ENCODE assay signal across 13 cellular contexts in the genomic region with DNA sequence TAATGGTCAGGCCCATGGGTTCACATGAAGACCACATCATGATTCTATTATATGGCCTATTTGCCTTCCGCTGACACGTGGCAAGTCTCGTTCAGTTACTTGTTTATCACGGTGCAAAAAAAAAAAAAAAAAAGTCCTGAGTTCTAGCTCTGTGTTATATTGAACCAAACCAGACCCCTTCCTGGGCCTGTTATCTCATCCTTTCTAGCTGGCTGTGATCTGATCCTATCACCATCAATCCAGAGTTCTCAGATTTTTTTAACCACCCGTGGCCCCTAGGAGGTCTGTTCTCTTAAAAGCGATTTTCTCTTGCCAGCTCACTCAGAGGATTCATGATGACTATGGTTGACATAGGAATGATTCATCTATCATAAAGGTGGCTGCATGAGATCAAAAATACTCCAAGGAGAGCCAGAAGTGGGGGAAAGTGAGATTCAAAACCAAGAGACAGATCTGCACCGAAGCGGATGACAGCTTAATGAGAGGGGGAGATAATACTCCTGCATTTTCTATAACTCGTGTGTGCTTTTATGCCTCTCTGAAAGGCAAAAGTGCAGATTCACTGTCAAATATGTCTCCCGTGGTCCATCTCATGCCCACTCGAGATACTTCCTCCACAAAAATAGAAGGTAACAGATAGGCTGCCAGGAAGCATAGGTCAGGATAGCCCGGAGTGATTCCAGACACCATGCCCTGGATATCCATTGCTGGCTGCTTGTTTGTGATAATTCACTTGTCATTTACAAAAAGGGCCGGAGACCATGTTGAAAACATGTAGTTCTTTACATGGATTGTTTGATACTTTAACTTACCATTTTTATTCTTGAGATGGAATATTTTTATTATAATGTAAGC.
DNase-seq lines count a peak whose midpoint lies in the region; ATAC-seq and TF ChIP-seq lines count a peak whose summit lies in the region.
"Had no signal": no experiment of that assay in that cellular context is flagged by ENCODE, and none has a peak within 500 bp of the region (broad histone marks: within the 10 kb centered on the region; RNA-seq: fewer than 3 reads in every experiment).

No MANE protein-coding gene starts in this region.

- TF ChIP-seq CTCF in left ventricle myocardium inferior (IDR thresholded peaks at IDR 0.05; ENCODE audit: borderline replicate concordance) (no peak), PC-3 (conservative IDR thresholded peaks at IDR 0.05; ENCODE audit: low read depth, low read length) (no peak), testis (IDR thresholded peaks at IDR 0.05) (no peak)

- peaks cover 7% of the 10 kb centered on the region for H3K4me1 ChIP-seq in left ventricle myocardium inferior
- no peaks in the 10 kb centered on the region; the same call in 1 of the 2 replicates for H3K4me1 ChIP-seq in PC-3 (ENCODE audit: insufficient read depth, low read length)
- H3K4me1 ChIP-seq in trophoblast cell (ENCODE audit: control insufficient read depth in 1 of 2, insufficient read depth in 2 of 2, low read length in 2 of 2) = no peaks in the 10 kb centered on the region
- no peaks in the 10 kb centered on the region for H3K4me1 ChIP-seq in testis

- no peak overlapping the region for H3K4me3 ChIP-seq in left ventricle myocardium inferior
- no peak overlapping the region for H3K4me3 ChIP-seq in PC-3 (ENCODE audit: low read length)
- H3K4me3 ChIP-seq in trophoblast cell (ENCODE audit: low read depth, low read length) = no peak overlapping the region
- no peak overlapping the region for H3K4me3 ChIP-seq in testis
- H3K4me3 ChIP-seq: BLaER1 treated with 17β-estradiol and CSF1 and Interleukin-3, amounts not matched to agents 10 nM and 100 nM; GM23338 had no signal

- intact Hi-C loops in Right ventricle myocardium superior (cut with DNase I) = no loop called here
- intact Hi-C loops in left ventricle myocardium inferior (cut with micrococcal nuclease) = no loop called here
- intact Hi-C loops in PC-3 (cut with micrococcal nuclease) = loop anchor here (5.0 kb wide), 1 partner anchor 317 kb away; no protein-coding TSS in a partner anchor
- intact Hi-C loops in testis (cut with DNase I; ENCODE audit: low total_unique reads) = no loop called here

- no peaks in the 10 kb centered on the region for H3K79me2 ChIP-seq in PC-3 (ENCODE audit: low read length)
- no peaks in the 10 kb centered on the region for H3K79me2 ChIP-seq in trophoblast cell (ENCODE audit: control insufficient read depth, insufficient read depth, low read length, poor library complexity)

- no peak overlapping the region for H4K8ac ChIP-seq in trophoblast cell (ENCODE audit: low read depth, low read length)

- H3K27me3 ChIP-seq in left ventricle myocardium inferior (ENCODE audit: low read depth) (no peaks in the 10 kb centered on the region), PC-3 (ENCODE audit: low read length) (no peaks in the 10 kb centered on the region), trophoblast cell (ENCODE audit: insufficient read depth, low read length) (no peaks in the 10 kb centered on the region), testis (no peaks in the 10 kb centered on the region)
- H3K27me3 ChIP-seq: BLaER1 treated with 17β-estradiol and CSF1 and Interleukin-3, amounts not matched to agents 10 nM and 100 nM had no signal

- no peak overlapping the region for H4K91ac ChIP-seq in trophoblast cell (ENCODE audit: low read depth, low read length)

- no peak overlapping the region for H4K12ac ChIP-seq in trophoblast cell (ENCODE audit: low read depth, low read length)

- peak overlapping the region; percentile 40 for H3K23ac ChIP-seq in trophoblast cell (ENCODE audit: low read length)

- H3K9ac ChIP-seq in PC-3 (ENCODE audit: low read length) (no peak overlapping the region), trophoblast cell (ENCODE audit: low read length) (no peak overlapping the region)
- H3K9ac ChIP-seq: BLaER1 treated with 17β-estradiol and CSF1 and Interleukin-3, amounts not matched to agents 10 nM and 100 nM had no signal

- no CpG with 5 or more reads among the region's 13 CpGs for WGBS in trophoblast cell (ENCODE audit: extremely low coverage, insufficient coverage, insufficient read length)
- WGBS in testis, 2 donors = 82 to 84% methylated on average over 13 of the region's 13 CpGs

- H2BK120ac ChIP-seq in trophoblast cell (ENCODE audit: insufficient read depth, low read length, poor library complexity) = no peak overlapping the region

- no peak overlapping the region for H2BK12ac ChIP-seq in trophoblast cell (ENCODE audit: low read length)

- no peaks in the 10 kb centered on the region for H3K79me1 ChIP-seq in trophoblast cell (ENCODE audit: low read length)

- H2AK5ac ChIP-seq in trophoblast cell (ENCODE audit: low read length) = no peak overlapping the region

- POLR2A ChIA-PET in PC-3 (lab: Charles Lee; ENCODE audit: unreplicated experiment) = no interaction called here

- H3K9me2 ChIP-seq in PC-3 (replicated peaks; ENCODE audit: low read length) = no peaks in the 10 kb centered on the region

- CTCF ChIA-PET in PC-3 (lab: Charles Lee) = no interaction called here

- ATAC-seq in Right ventricle myocardium superior (ENCODE audit: poor library complexity) = peak; percentile 45
- no peak for ATAC-seq in PC-3
- ATAC-seq: GM23338 had no signal

- no peak for TF ChIP-seq POLR2A in testis (IDR thresholded peaks at IDR 0.05)

- H3K36me3 ChIP-seq in left ventricle myocardium inferior = no peaks in the 10 kb centered on the region
- no peaks in the 10 kb centered on the region for H3K36me3 ChIP-seq in PC-3 (ENCODE audit: low read depth, low read length)
- H3K36me3 ChIP-seq in trophoblast cell (ENCODE audit: control insufficient read depth in 1 of 2, insufficient read depth in 2 of 2, low read length in 2 of 2) = no peaks in the 10 kb centered on the region
- no peaks in the 10 kb centered on the region for H3K36me3 ChIP-seq in testis (ENCODE audit: low read depth, missing control alignments)
- H3K36me3 ChIP-seq: BLaER1 treated with 17β-estradiol and CSF1 and Interleukin-3, amounts not matched to agents 10 nM and 100 nM had no signal

- no peak overlapping the region for H3K18ac ChIP-seq in trophoblast cell (ENCODE audit: low read length)

- peaks cover 18% of the 10 kb centered on the region for H3K9me3 ChIP-seq in left ventricle myocardium inferior (replicated peaks)
- H3K9me3 ChIP-seq in PC-3 (ENCODE audit: low read length) = peaks cover 20% of the 10 kb centered on the region
- H3K9me3 ChIP-seq in trophoblast cell (ENCODE audit: insufficient read depth, low read depth, low read length) = no peaks in the 10 kb centered on the region
- no peaks in the 10 kb centered on the region for H3K9me3 ChIP-seq in testis

- H3K27ac ChIP-seq in left ventricle myocardium inferior (replicated peaks) (no peak overlapping the region), PC-3 (ENCODE audit: low read length) (peak overlapping the region; percentile 23; the same call in 1 of the 2 replicates), trophoblast cell (ENCODE audit: low read depth, low read length) (no peak overlapping the region), testis (no peak overlapping the region)
- H3K27ac ChIP-seq: BLaER1 treated with 17β-estradiol and CSF1 and Interleukin-3, amounts not matched to agents 10 nM and 100 nM had no signal

- no peak overlapping the region for H3K14ac ChIP-seq in trophoblast cell (ENCODE audit: low read length)

- DNase-seq in Right ventricle myocardium superior (no peak), left ventricle myocardium inferior (no peak), PC-3 (peak; percentile 51), kidney tubule cell (ENCODE audit: low spot score) (peak; percentile 23), trophoblast cell (no peak), testis (no peak), NCI-H446 (lab: John Stamatoyannopoulos, UW) (no peak)
- DNase-seq: 8988T; AML-193; CD4-positive, CD25-positive, alpha-beta regulatory T cell; H7 had no signal

- no peak overlapping the region for H2BK5ac ChIP-seq in trophoblast cell (ENCODE audit: low read depth, low read length, poor library complexity)

- H3K4ac ChIP-seq in trophoblast cell (ENCODE audit: low read depth, low read length) = no peak overlapping the region

- H2AFZ ChIP-seq in PC-3 (ENCODE audit: low read length) (no peak overlapping the region; the same call in 1 of the 2 replicates), trophoblast cell (ENCODE audit: insufficient read depth, low read length, poor library complexity) (no peak overlapping the region)
- H2AFZ ChIP-seq: GM23338 had no signal

- H3F3A ChIP-seq in PC-3 (ENCODE audit: low read length, unreplicated experiment) = no peaks in the 10 kb centered on the region

- BruUV-seq in PC-3 (replicated peaks; lab: Mats Ljungman, UMichigan) = no TSS peak

- H4K20me1 ChIP-seq in PC-3 (ENCODE audit: low read length) = no peaks in the 10 kb centered on the region
- H4K20me1 ChIP-seq: BLaER1 treated with 17β-estradiol and CSF1 and Interleukin-3, amounts not matched to agents 10 nM and 100 nM had no signal

- peak overlapping the region; percentile 31; the same call in 1 of the 2 replicates for H3K4me2 ChIP-seq in PC-3 (ENCODE audit: low read length)
- no peak overlapping the region for H3K4me2 ChIP-seq in trophoblast cell (ENCODE audit: low read length)
- H3K4me2 ChIP-seq: BLaER1 treated with 17β-estradiol and CSF1 and Interleukin-3, amounts not matched to agents 10 nM and 100 nM; GM23338 had no signal

Comparison
In these comparisons a context has a peak if more than half of its experiments do, and no peak if none do; other contexts are left out.
1. DNase-seq: peak in PC-3 (single experiment) and kidney tubule cell (single experiment); none in Right ventricle myocardium superior (single experiment), left ventricle myocardium inferior (single experiment), trophoblast cell (0 of 2), testis (single experiment) and NCI-H446 (0 of 2).